ENCODE assay signal across 24 cellular contexts in genomic region chr20:36201198-36201597, GRCh38.
"Had no signal": no experiment of that assay in that cellular context is flagged by ENCODE, and none has a peak within 500 bp of the region (broad histone marks: within the 10 kb centered on the region; RNA-seq: fewer than 3 reads in every experiment).

No MANE protein-coding gene starts in this region.

- H3K9me3 Mint-ChIP-seq: dendritic cell treated with granulocyte-macrophage colony-stimulating factor and Interleukin-4, amounts not matched to agents 40 ng/mL and 50 ng/mL, for 4 days; effector memory CD8-positive, alpha-beta T cell; endodermal cell; mesothelial cell of epicardium had no signal

- H3K36me3 ChIP-seq: colonic mucosa had no signal

- H3K27ac Mint-ChIP-seq: dendritic cell treated with granulocyte-macrophage colony-stimulating factor and Interleukin-4, amounts not matched to agents 40 ng/mL and 50 ng/mL, for 4 days; effector memory CD8-positive, alpha-beta T cell; endodermal cell; mesothelial cell of epicardium had no signal

- H3K27ac ChIP-seq: colonic mucosa, epithelial cell of prostate, esophagus squamous epithelium, gastroesophageal sphincter, heart right ventricle, left lung, lower lobe of right lung had no signal

- H3K4me1 ChIP-seq: colonic mucosa, esophagus squamous epithelium, left lung, lower lobe of right lung had no signal

- H3K4me3 ChIP-seq: colonic mucosa, esophagus squamous epithelium, gastroesophageal sphincter, heart right ventricle, left lung, lower lobe of right lung, mucosa of descending colon had no signal

- H3K27me3 ChIP-seq: colonic mucosa, esophagus squamous epithelium, gastroesophageal sphincter, heart right ventricle, left lung had no signal

- ATAC-seq: effector memory CD8-positive, alpha-beta T cell; esophagus mucosa; gastroesophageal sphincter; heart right ventricle; left cardiac atrium; left lung; left ventricle myocardium superior; lower lobe of right lung; mucosa of descending colon had no signal

- H3K9me3 ChIP-seq: colonic mucosa, esophagus squamous epithelium, gastroesophageal sphincter, heart right ventricle, left lung, lower lobe of right lung, mucosa of descending colon had no signal

- DNase-seq: cerebellar nuclear complex; colonic mucosa; cortex of kidney; effector CD8-positive, alpha-beta T cell; effector memory CD8-positive, alpha-beta T cell; endodermal cell; erythroblast; esophagus squamous epithelium; foreskin fibroblast; foreskin melanocyte; head of caudate nucleus; heart right ventricle; hippocampal formation; left cardiac atrium; left lung; left ventricle myocardium superior; lower lobe of right lung; mesenchymal stem cell; mucosa of descending colon had no signal

- H3K4me3 Mint-ChIP-seq: dendritic cell treated with granulocyte-macrophage colony-stimulating factor and Interleukin-4, amounts not matched to agents 40 ng/mL and 50 ng/mL, for 4 days; effector memory CD8-positive, alpha-beta T cell; endodermal cell; mesothelial cell of epicardium had no signal
